22 cellular contexts compared by ENCODE assay signal in the genomic region with DNA sequence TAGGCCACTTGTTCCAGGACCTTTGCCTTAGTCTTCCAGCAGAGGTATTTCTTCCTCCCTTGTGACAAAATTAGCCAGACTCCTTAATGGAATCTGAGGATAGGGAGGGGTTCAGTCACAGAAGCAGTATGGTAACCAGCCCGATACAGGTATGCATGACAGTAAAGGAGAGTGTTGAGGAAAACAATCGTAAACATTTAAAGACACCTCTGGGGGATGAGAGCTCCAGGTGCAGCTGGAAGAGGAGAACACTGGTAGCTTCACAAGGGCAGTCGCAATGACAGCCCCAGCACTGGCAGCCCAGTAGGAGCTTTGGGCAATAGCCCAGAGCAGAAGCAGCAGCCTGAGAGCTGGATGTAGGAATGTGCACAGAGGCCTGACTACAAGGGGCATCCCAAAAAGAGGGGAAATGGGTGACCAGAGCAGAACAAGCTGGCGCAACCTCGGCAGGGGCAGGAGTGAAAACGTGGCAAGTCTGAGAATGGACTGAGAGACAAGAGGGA.
DNase-seq lines count a peak whose midpoint lies in the region; ATAC-seq, FAIRE-seq and TF ChIP-seq lines count a peak whose summit lies in the region.
"Had no signal": no experiment of that assay in that cellular context is flagged by ENCODE, and none has a peak within 500 bp of the region (broad histone marks: within the 10 kb centered on the region; RNA-seq: fewer than 3 reads in every experiment).

No MANE protein-coding gene starts in this region.

- H3K4me2 ChIP-seq in HepG2 (ENCODE audit: low read depth, low read length) (no peak overlapping the region), mesendoderm (ENCODE audit: low read length) (no peak overlapping the region)
- H3K4me2 ChIP-seq: BLaER1, KMS-11 had no signal

- H3K27ac Mint-ChIP-seq in activated CD4-positive, alpha-beta memory T cell treated with anti-CD3 and anti-CD28 coated beads for 36 hours: no peak overlapping the region
- H3K27ac Mint-ChIP-seq: CD4-positive, CD25-positive, alpha-beta regulatory T cell; IgD-negative memory B cell had no signal

- H3K36me3 ChIP-seq in HepG2 (replicated peaks in 1 of 2; ENCODE audit: control insufficient read depth in 1 of 2, insufficient read depth in 2 of 2, low read length in 2 of 2) (no peaks in the 10 kb centered on the region), right lobe of liver (no peaks in the 10 kb centered on the region), mesendoderm (ENCODE audit: control insufficient read depth, insufficient read depth, low read length) (no peaks in the 10 kb centered on the region)
- H3K36me3 ChIP-seq: BLaER1 had no signal

- H4K8ac ChIP-seq in mesendoderm (ENCODE audit: low read depth, low read length): no peak overlapping the region

- H3K27me3 Mint-ChIP-seq in activated CD4-positive, alpha-beta memory T cell treated with anti-CD3 and anti-CD28 coated beads for 36 hours: no peaks in the 10 kb centered on the region
- H3K27me3 Mint-ChIP-seq: CD4-positive, CD25-positive, alpha-beta regulatory T cell; IgD-negative memory B cell had no signal

- no peak overlapping the region for H3K27ac ChIP-seq in HepG2 (ENCODE audit: extremely low read length, insufficient read depth, low read length)
- no peak overlapping the region for H3K27ac ChIP-seq in right lobe of liver
- no peak overlapping the region for H3K27ac ChIP-seq in mesendoderm (ENCODE audit: low read depth, low read length)
- H3K27ac ChIP-seq: BLaER1, GM23248, KMS-11, RWPE1 had no signal

- no peak overlapping the region for H2BK120ac ChIP-seq in mesendoderm (ENCODE audit: low read depth, low read length)

- intact Hi-C loops in HepG2 (cut with micrococcal nuclease; ENCODE audit: unreplicated experiment): no loop called here
- intact Hi-C loops in right lobe of liver (cut with DNase I): no loop called here
- intact Hi-C loops in activated CD4-positive, alpha-beta memory T cell treated with anti-CD3 and anti-CD28 coated beads for 36 hours (cut with micrococcal nuclease): no loop called here

- H3K36me3 Mint-ChIP-seq in activated CD4-positive, alpha-beta memory T cell treated with anti-CD3 and anti-CD28 coated beads for 36 hours: no peaks in the 10 kb centered on the region
- H3K36me3 Mint-ChIP-seq: CD4-positive, CD25-positive, alpha-beta regulatory T cell; IgD-negative memory B cell had no signal

- no peaks in the 10 kb centered on the region for H3K4me1 Mint-ChIP-seq in activated CD4-positive, alpha-beta memory T cell treated with anti-CD3 and anti-CD28 coated beads for 36 hours (ENCODE audit: low read depth)
- H3K4me1 Mint-ChIP-seq: CD4-positive, CD25-positive, alpha-beta regulatory T cell; IgD-negative memory B cell had no signal

- H4K5ac ChIP-seq in mesendoderm (ENCODE audit: low read length): no peak overlapping the region

- BruUV-seq in HepG2 (replicated peaks; lab: Mats Ljungman, UMichigan): no TSS peak

- H3K9me3 ChIP-seq in HepG2 (ENCODE audit: low read length) (no peaks in the 10 kb centered on the region), right lobe of liver (no peaks in the 10 kb centered on the region)
- H3K9me3 ChIP-seq: BLaER1 had no signal

- TF ChIP-seq RAD21 in HepG2 (CRISPR knock-in tag; IDR thresholded peaks at IDR 0.05): no peak

- no peak overlapping the region for H3K23ac ChIP-seq in mesendoderm (ENCODE audit: low read length)

- H3K4ac ChIP-seq in mesendoderm (ENCODE audit: low read depth, low read length): no peak overlapping the region

- TF ChIP-seq CTCF in HepG2 (CRISPR knock-in tag; IDR thresholded peaks at IDR 0.05): no peak
- no peak for TF ChIP-seq CTCF in right lobe of liver (IDR thresholded peaks at IDR 0.05)

- no peaks in the 10 kb centered on the region for H3K79me1 ChIP-seq in mesendoderm (ENCODE audit: low read length)

- no peak overlapping the region for H3K56ac ChIP-seq in mesendoderm (ENCODE audit: low read length)

- WGBS in HepG2 (ENCODE audit: low lambda C conversion rate): 43% methylated on average over 6 of the region's 6 CpGs
- 83% methylated on average over 6 of the region's 6 CpGs for WGBS in right lobe of liver (ENCODE audit: insufficient coverage, low coverage, low lambda C conversion rate, missing lambda C conversion rate)
- WGBS in mesendoderm (ENCODE audit: extremely low coverage, insufficient coverage, low lambda C conversion rate): no CpG with 5 or more reads among the region's 6 CpGs

- no peak overlapping the region for H3K4me3 ChIP-seq in HepG2 (replicated peaks in 1 of 3; ENCODE audit: insufficient read depth in 1 of 3, low read depth in 2 of 3, low read length in 3 of 3)
- no peak overlapping the region for H3K4me3 ChIP-seq in right lobe of liver
- no peak overlapping the region for H3K4me3 ChIP-seq in mesendoderm (ENCODE audit: low read length)
- H3K4me3 ChIP-seq: BLaER1, GM23248 had no signal

- in situ Hi-C loops in HepG2 (cut with HindIII; ENCODE audit: extremely low pct_ligation_motif_present, low pct_unique_long_range_greater_than_20kb): no loop called here
- in situ Hi-C loops in SK-MEL-5 (cut with HindIII; ENCODE audit: low pct_unique_long_range_greater_than_20kb, low sequenced_read_pairs): no loop called here

- no peaks in the 10 kb centered on the region for H4K20me1 ChIP-seq in HepG2 (ENCODE audit: insufficient read depth, low read length)
- H4K20me1 ChIP-seq: BLaER1 had no signal

- H3K79me2 ChIP-seq in HepG2 (ENCODE audit: insufficient read depth, low read length): no peaks in the 10 kb centered on the region
- H3K79me2 ChIP-seq in mesendoderm (ENCODE audit: control insufficient read depth, insufficient read depth, low read length): no peaks in the 10 kb centered on the region

- ATAC-seq in HepG2 (no peak), right lobe of liver (no peak)
- ATAC-seq: Panc1, SK-N-SH treated with all-trans-retinoic acid at 6 μM for 48 hours had no signal

- H3K4me1 ChIP-seq in HepG2 (ENCODE audit: insufficient read depth, low read length) (no peaks in the 10 kb centered on the region), right lobe of liver (no peaks in the 10 kb centered on the region), mesendoderm (ENCODE audit: control insufficient read depth, low read depth, low read length) (no peaks in the 10 kb centered on the region)
- H3K4me1 ChIP-seq: BLaER1 had no signal

- no peak for TF ChIP-seq EP300 in HepG2 (IDR thresholded peaks at IDR 0.05; ENCODE audit: low read depth in 2 of 2, low read length in 2 of 2)
- no peak for TF ChIP-seq EP300 in HepG2 (CRISPR knock-in tag; IDR thresholded peaks at IDR 0.05; ENCODE audit: borderline replicate concordance)

- DNase-seq in HepG2 (ENCODE audit: low spot score) (no peak), right lobe of liver (no peak), SK-MEL-5 (ENCODE audit: low read depth, low spot score) (peak; percentile 26), mesendoderm (peak; percentile 12), NCI-H1930 (lab: John Stamatoyannopoulos, UW) (no peak), germinal center (ENCODE audit: low spot score) (no peak)
- DNase-seq in activated CD4-positive, alpha-beta memory T cell treated with anti-CD3 and anti-CD28 coated beads for 36 hours: no peak
- DNase-seq: CD4-positive, CD25-positive, alpha-beta regulatory T cell; GM23248; HCEC 1CT; MM.1S; NCI-H2081; NCI-H2227 treated with DMSO at 0.1 percent for 48 hours; NCI-H526 treated with DMSO at 0.1 percent for 48 hours had no signal

- H2BK15ac ChIP-seq in mesendoderm (replicated peaks; ENCODE audit: low read depth): no peak overlapping the region

- 0 out of 5 replicates have a peak, but pooled peaks cover 0 to 5% of the 10 kb centered on the region in 2 experiments for H3K27me3 ChIP-seq in HepG2 (ENCODE audit: control insufficient read depth in 1 of 2, insufficient read depth in 2 of 2, low read length in 2 of 2)
- H3K27me3 ChIP-seq in right lobe of liver: no peaks in the 10 kb centered on the region
- H3K27me3 ChIP-seq in mesendoderm (ENCODE audit: insufficient read depth, low read length, poor library complexity): no peaks in the 10 kb centered on the region
- H3K27me3 ChIP-seq: BLaER1 had no signal

- CTCF ChIA-PET in HepG2 (lab: Yijun Ruan, JAX; ENCODE audit: low intra/inter-chr PET ratio, low total read pairs): no interaction called here
- CTCF ChIA-PET in activated CD4-positive, alpha-beta memory T cell treated with anti-CD3 and anti-CD28 coated beads for 36 hours (lab: Charles Lee): no interaction called here

- no peak overlapping the region for H2AK5ac ChIP-seq in mesendoderm (ENCODE audit: low read length)

- H3K4me3 Mint-ChIP-seq in activated CD4-positive, alpha-beta memory T cell treated with anti-CD3 and anti-CD28 coated beads for 36 hours: no peak overlapping the region
- H3K4me3 Mint-ChIP-seq: CD4-positive, CD25-positive, alpha-beta regulatory T cell; IgD-negative memory B cell had no signal

- TF ChIP-seq POLR2A in HepG2 (IDR thresholded peaks at IDR 0.05; ENCODE audit: insufficient read depth in 1 of 2, low read depth in 2 of 2, low read length in 2 of 2) (no peak), right lobe of liver (IDR thresholded peaks at IDR 0.05) (no peak)

- no peaks in the 10 kb centered on the region for H3K9me3 Mint-ChIP-seq in activated CD4-positive, alpha-beta memory T cell treated with anti-CD3 and anti-CD28 coated beads for 36 hours

- no peak overlapping the region for H2BK5ac ChIP-seq in mesendoderm (ENCODE audit: low read length)

- no peak overlapping the region for H3K18ac ChIP-seq in mesendoderm (ENCODE audit: low read length)

- FAIRE-seq in HepG2 (lab: Jason Lieb, UNC): no peak
- FAIRE-seq: A204.1, D721Med had no signal

- POLR2A ChIA-PET in HepG2 (lab: Yijun Ruan, JAX): no interaction called here
- POLR2A ChIA-PET in activated CD4-positive, alpha-beta memory T cell treated with anti-CD3 and anti-CD28 coated beads for 36 hours (lab: Charles Lee): no interaction called here

- H2AFZ ChIP-seq in HepG2 (ENCODE audit: low read length): no peak overlapping the region
- H2AFZ ChIP-seq: GM23248 had no signal

- no peak overlapping the region for H3K9ac ChIP-seq in HepG2 (ENCODE audit: insufficient read depth, low read depth, low read length)
- no peak overlapping the region for H3K9ac ChIP-seq in mesendoderm (ENCODE audit: low read length)
- H3K9ac ChIP-seq: BLaER1, GM23248, KMS-11 had no signal

TF ChIP-seq in HepG2, 621 proteins besides CTCF, POLR2A, EP300 and RAD21:
- TF ChIP-seq, protein P1, sequence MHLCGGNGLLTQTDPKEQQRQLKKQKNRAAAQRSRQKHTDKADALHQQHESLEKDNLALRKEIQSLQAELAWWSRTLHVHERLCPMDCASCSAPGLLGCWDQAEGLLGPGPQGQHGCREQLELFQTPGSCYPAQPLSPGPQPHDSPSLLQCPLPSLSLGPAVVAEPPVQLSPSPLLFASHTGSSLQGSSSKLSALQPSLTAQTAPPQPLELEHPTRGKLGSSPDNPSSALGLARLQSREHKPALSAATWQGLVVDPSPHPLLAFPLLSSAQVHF (CRISPR knock-in tag; IDR thresholded peaks at IDR 0.05): peak; percentile 31; the same call in 1 of the 2 replicates
- no peak for TF ChIP-seq ZNF432 (CRISPR knock-in tag; IDR thresholded peaks at IDR 0.05; ENCODE audit: borderline replicate concordance)

Comparison
In these comparisons a context has a peak if more than half of its experiments do, and no peak if none do; other contexts are left out.
1. DNase-seq: peak in SK-MEL-5 (single experiment) and mesendoderm (single experiment); none in HepG2 (single experiment), right lobe of liver (0 of 3), NCI-H1930 (0 of 2), activated CD4-positive, alpha-beta memory T cell treated with anti-CD3 and anti-CD28 coated beads for 36 hours (single experiment) and germinal center (single experiment).